10 cellular contexts compared by ENCODE assay signal in genomic region chr11:63564056-63564784, GRCh38. TPM values are rescaled to one million over a fixed set of nuclear protein-coding genes. Genes with fewer than 3 reads are reported as not detected.
DNase-seq lines count a peak whose midpoint lies in the region; ATAC-seq and TF ChIP-seq lines count a peak whose summit lies in the region.
"Had no signal": no experiment of that assay in that cellular context is flagged by ENCODE, and none has a peak within 500 bp of the region (broad histone marks: within the 10 kb centered on the region; RNA-seq: fewer than 3 reads in every experiment).

No MANE protein-coding gene starts in this region.

- H3K4me2 ChIP-seq in hepatocyte: peak overlapping the region; percentile 58

- WGBS in hepatocyte (ENCODE audit: low lambda C conversion rate, missing lambda C conversion rate): 80% methylated on average over 7 of the region's 7 CpGs

- ATAC-seq in GM18517 (IDR thresholded peaks at IDR 0.05; ENCODE audit: unreplicated experiment) (peak; percentile 63), GM21619 (IDR thresholded peaks at IDR 0.05; ENCODE audit: unreplicated experiment) (peak; percentile 61)

- H3K4me1 ChIP-seq in hepatocyte (ENCODE audit: insufficient read depth): peaks cover 36% of the 10 kb centered on the region

- no peaks in the 10 kb centered on the region for H3K9me3 ChIP-seq in hepatocyte (ENCODE audit: low read depth)

- no peaks in the 10 kb centered on the region for H3K9me2 ChIP-seq in hepatocyte (replicated peaks; ENCODE audit: insufficient read depth)

- no peak overlapping the region for H3K27ac Mint-ChIP-seq in chondrocyte (ENCODE audit: unreplicated experiment)

- peak overlapping the region; percentile 99 for H3K27ac ChIP-seq in hepatocyte
- H3K27ac ChIP-seq: cardiac muscle cell had no signal

- H4K20me1 ChIP-seq in hepatocyte (ENCODE audit: insufficient read depth, poor library complexity, severe bottlenecking): no peaks in the 10 kb centered on the region

- H3K4me1 Mint-ChIP-seq in chondrocyte (ENCODE audit: low read depth): peaks cover 29% of the 10 kb centered on the region

- no peak overlapping the region for H3K4me3 ChIP-seq in hepatocyte
- H3K4me3 ChIP-seq: cardiac muscle cell, skin epidermis had no signal

- H3K9me3 Mint-ChIP-seq in chondrocyte (ENCODE audit: low read depth): no peaks in the 10 kb centered on the region

- H2AFZ ChIP-seq in hepatocyte: no peak overlapping the region

- DNase-seq in NAMALWA (ENCODE audit: low spot score) (peak; percentile 51), hepatocyte (ENCODE audit: low spot score) (peak; percentile 37), NCI-H2196 treated with DMSO at 0.1 percent for 48 hours (lab: John Stamatoyannopoulos, UW; ENCODE audit: unreplicated experiment) (no peak), GOT3 (lab: John Stamatoyannopoulos, UW) (no peak), NOMO-1 treated with DMSO at 0.1 percent for 48 hours (lab: John Stamatoyannopoulos, UW; ENCODE audit: unreplicated experiment) (no peak), chondrocyte (ENCODE audit: low spot score) (no peak)

- no peaks in the 10 kb centered on the region for H3K27me3 ChIP-seq in hepatocyte
- H3K27me3 ChIP-seq: cardiac muscle cell had no signal

- H3K36me3 Mint-ChIP-seq in chondrocyte (ENCODE audit: low read depth): no peaks in the 10 kb centered on the region

- no peaks in the 10 kb centered on the region for H3K79me2 ChIP-seq in hepatocyte

- H3K27me3 Mint-ChIP-seq in chondrocyte (ENCODE audit: low read depth): no peaks in the 10 kb centered on the region

- TF ChIP-seq CTCF in hepatocyte (IDR thresholded peaks at IDR 0.05; ENCODE audit: poor library complexity) (no peak), chondrocyte (IDR thresholded peaks at IDR 0.05) (no peak)

- no peaks in the 10 kb centered on the region for H3K36me3 ChIP-seq in hepatocyte (replicated peaks; ENCODE audit: insufficient read depth, low read depth)
- H3K36me3 ChIP-seq: cardiac muscle cell had no signal

- no peak overlapping the region for H3K4me3 Mint-ChIP-seq in chondrocyte (ENCODE audit: unreplicated experiment)

RNA-seq across cellular contexts. Expression of gene PLAAT2, which starts 1.0 kb away (rescaled TPM):
- 0.77 and 1.2 TPM in 2 replicates for total RNA-seq in hepatocyte
- 1.9 and 3.0 TPM in 2 replicates for polyA plus RNA-seq in hepatocyte
- total RNA-seq in chondrocyte: not detected in 3 replicates
- total RNA-seq: cardiac muscle cell had no signal
- polyA plus RNA-seq: cardiac muscle cell had no signal

RNA-seq across cellular contexts. Expression of gene PLAAT4, which starts 27.6 kb away (rescaled TPM):
- total RNA-seq in hepatocyte: 13.7 and 17.5 TPM in 2 replicates
- 7.9 and 16.0 TPM in 2 replicates for polyA plus RNA-seq in hepatocyte
- 1.8 to 3.0 TPM (median 2.5 TPM) in 3 replicates for total RNA-seq in chondrocyte
- total RNA-seq: cardiac muscle cell had no signal
- polyA plus RNA-seq: cardiac muscle cell had no signal

RNA-seq across cellular contexts. Expression of gene PLAAT3, which starts 50.0 kb away (rescaled TPM):
- total RNA-seq in hepatocyte (26.9 and 32.4 TPM in 2 replicates), chondrocyte (9.3 to 22.0 TPM (median 21.2 TPM) in 3 replicates)
- 49.6 and 59.9 TPM in 2 replicates for polyA plus RNA-seq in hepatocyte

RNA-seq across cellular contexts. Expression of gene LGALS12, which starts 58.3 kb away (rescaled TPM):
- not detected in 2 replicates for total RNA-seq in hepatocyte
- polyA plus RNA-seq in hepatocyte: not detected in 2 replicates
- total RNA-seq in chondrocyte: not detected in 3 replicates
- total RNA-seq: cardiac muscle cell had no signal
- polyA plus RNA-seq: cardiac muscle cell had no signal

Comparison
In these comparisons a context has a peak if more than half of its experiments do, and no peak if none do; other contexts are left out.
1. DNase-seq: peak in NAMALWA (single experiment) and hepatocyte (single experiment); none in NCI-H2196 treated with DMSO at 0.1 percent for 48 hours (single experiment), GOT3 (single experiment), NOMO-1 treated with DMSO at 0.1 percent for 48 hours (single experiment) and chondrocyte (single experiment).